ENCODE assay signal across 13 cellular contexts in the genomic region with DNA sequence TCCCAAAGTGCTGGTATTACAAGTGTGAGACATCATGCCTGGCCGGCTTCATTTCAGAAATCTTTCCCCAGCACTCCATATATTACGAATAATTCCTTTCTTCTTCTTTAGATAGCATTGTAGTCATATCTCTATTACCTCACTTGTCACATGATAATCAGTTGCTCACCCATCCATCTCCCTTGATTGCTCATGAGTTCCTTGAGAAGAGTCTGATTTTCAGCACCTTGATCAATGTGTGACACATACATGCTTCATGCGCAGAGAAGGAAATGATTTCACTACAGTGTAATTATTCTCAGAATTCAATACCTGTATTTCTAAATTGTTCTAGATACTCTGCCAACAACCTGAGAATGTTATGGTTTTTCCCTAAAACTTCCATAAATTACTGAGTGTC.
"Had no signal": no experiment of that assay in that cellular context is flagged by ENCODE, and none has a peak within 500 bp of the region (broad histone marks: within the 10 kb centered on the region; RNA-seq: fewer than 3 reads in every experiment).

No MANE protein-coding gene starts in this region.

- ATAC-seq: left cardiac atrium, lower lobe of right lung had no signal

- H3K4me1 ChIP-seq: colonic mucosa, lower lobe of right lung, stomach had no signal

- H3K27me3 ChIP-seq: colonic mucosa, hepatocyte, stomach had no signal

- H3K27ac ChIP-seq: colonic mucosa, hepatocyte, lower lobe of right lung, stomach, thoracic aorta had no signal

- H3K36me3 ChIP-seq: colonic mucosa, thoracic aorta had no signal

- DNase-seq: activated gamma-delta T cell treated with Interleukin-2 at 50 U/mL for 16 hours; caudate nucleus; colonic mucosa; effector CD4-positive, alpha-beta T cell; left cardiac atrium; lower lobe of right lung; midbrain; stimulated activated CD4-positive, alpha-beta T cell treated with anti-CD3 and anti-CD28 coated beads, Interleukin-15, amount 100 ng/mL, for 24 hours; stimulated activated CD4-positive, alpha-beta T cell treated with anti-CD3 and anti-CD28 coated beads, Interleukin-4, amount 100 ng/mL, for 24 hours; stomach had no signal

- H3K27ac Mint-ChIP-seq: T-helper 2 cell treated with Interferon-gamma antibody and Interleukin-4, amounts not matched to agents 5 μg/mL and 100 μg/mL, for 36 hours had no signal

- H3K9me3 Mint-ChIP-seq: T-helper 2 cell treated with Interferon-gamma antibody and Interleukin-4, amounts not matched to agents 5 μg/mL and 100 μg/mL, for 36 hours had no signal

- H3K4me3 Mint-ChIP-seq: T-helper 2 cell treated with Interferon-gamma antibody and Interleukin-4, amounts not matched to agents 5 μg/mL and 100 μg/mL, for 36 hours had no signal

- H3K9me3 ChIP-seq: colonic mucosa, lower lobe of right lung, stomach, thoracic aorta had no signal

- H3K4me3 ChIP-seq: colonic mucosa, hepatocyte, lower lobe of right lung, stomach, thoracic aorta had no signal
